Comparison of ENCODE assay signal across 1 cellular context in genomic region chr17:80219013-80219776, GRCh38.
TF ChIP-seq lines count a peak whose summit lies in the region.

No MANE protein-coding gene starts in this region.

TF ChIP-seq in GM12878, 131 proteins besides CTCF, POLR2A, EP300 and RAD21 (continues in another document):
- TF ChIP-seq, protein P1, sequence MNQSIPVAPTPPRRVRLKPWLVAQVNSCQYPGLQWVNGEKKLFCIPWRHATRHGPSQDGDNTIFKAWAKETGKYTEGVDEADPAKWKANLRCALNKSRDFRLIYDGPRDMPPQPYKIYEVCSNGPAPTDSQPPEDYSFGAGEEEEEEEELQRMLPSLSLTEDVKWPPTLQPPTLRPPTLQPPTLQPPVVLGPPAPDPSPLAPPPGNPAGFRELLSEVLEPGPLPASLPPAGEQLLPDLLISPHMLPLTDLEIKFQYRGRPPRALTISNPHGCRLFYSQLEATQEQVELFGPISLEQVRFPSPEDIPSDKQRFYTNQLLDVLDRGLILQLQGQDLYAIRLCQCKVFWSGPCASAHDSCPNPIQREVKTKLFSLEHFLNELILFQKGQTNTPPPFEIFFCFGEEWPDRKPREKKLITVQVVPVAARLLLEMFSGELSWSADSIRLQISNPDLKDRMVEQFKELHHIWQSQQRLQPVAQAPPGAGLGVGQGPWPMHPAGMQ (IDR thresholded peaks at IDR 0.05; ENCODE audit: borderline replicate concordance): no peak
- TF ChIP-seq, protein P2, sequence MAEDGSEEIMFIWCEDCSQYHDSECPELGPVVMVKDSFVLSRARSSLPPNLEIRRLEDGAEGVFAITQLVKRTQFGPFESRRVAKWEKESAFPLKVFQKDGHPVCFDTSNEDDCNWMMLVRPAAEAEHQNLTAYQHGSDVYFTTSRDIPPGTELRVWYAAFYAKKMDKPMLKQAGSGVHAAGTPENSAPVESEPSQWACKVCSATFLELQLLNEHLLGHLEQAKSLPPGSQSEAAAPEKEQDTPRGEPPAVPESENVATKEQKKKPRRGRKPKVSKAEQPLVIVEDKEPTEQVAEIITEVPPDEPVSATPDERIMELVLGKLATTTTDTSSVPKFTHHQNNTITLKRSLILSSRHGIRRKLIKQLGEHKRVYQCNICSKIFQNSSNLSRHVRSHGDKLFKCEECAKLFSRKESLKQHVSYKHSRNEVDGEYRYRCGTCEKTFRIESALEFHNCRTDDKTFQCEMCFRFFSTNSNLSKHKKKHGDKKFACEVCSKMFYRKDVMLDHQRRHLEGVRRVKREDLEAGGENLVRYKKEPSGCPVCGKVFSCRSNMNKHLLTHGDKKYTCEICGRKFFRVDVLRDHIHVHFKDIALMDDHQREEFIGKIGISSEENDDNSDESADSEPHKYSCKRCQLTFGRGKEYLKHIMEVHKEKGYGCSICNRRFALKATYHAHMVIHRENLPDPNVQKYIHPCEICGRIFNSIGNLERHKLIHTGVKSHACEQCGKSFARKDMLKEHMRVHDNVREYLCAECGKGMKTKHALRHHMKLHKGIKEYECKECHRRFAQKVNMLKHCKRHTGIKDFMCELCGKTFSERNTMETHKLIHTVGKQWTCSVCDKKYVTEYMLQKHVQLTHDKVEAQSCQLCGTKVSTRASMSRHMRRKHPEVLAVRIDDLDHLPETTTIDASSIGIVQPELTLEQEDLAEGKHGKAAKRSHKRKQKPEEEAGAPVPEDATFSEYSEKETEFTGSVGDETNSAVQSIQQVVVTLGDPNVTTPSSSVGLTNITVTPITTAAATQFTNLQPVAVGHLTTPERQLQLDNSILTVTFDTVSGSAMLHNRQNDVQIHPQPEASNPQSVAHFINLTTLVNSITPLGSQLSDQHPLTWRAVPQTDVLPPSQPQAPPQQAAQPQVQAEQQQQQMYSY (CRISPR knock-in tag; IDR thresholded peaks at IDR 0.05): no peak
- TF ChIP-seq SIN3A (IDR thresholded peaks at IDR 0.05; ENCODE audit: low read depth, low read length) (no peak), CHD1 (IDR thresholded peaks at IDR 0.05; ENCODE audit: low read depth, low read length) (no peak), FOXM1 (IDR thresholded peaks at IDR 0.05; ENCODE audit: low read depth, low read length) (no peak), ASH2L (IDR thresholded peaks at IDR 0.05; ENCODE audit: borderline replicate concordance, low read depth) (no peak), IKZF2 (IDR thresholded peaks at IDR 0.05) (peak; percentile 56 to 71; a peak in 2 of 4 replicates), FOS (IDR thresholded peaks at IDR 0.05; ENCODE audit: borderline replicate concordance, extremely low read depth, insufficient read length) (no peak), RUNX3 (IDR thresholded peaks at IDR 0.05; ENCODE audit: low read length) (peak; percentile 96), ETV6 (conservative IDR thresholded peaks at IDR 0.05 in 1 of 2, IDR thresholded peaks at IDR 0.05 in 1 of 2; ENCODE audit: borderline replicate concordance in 1 of 2, low read depth in 1 of 2) (peak in 1 of 2 experiments; percentile 24; a peak in 1 of 4 replicates), NR2F1 (conservative IDR thresholded peaks at IDR 0.05) (peak; percentile 30), USF1 (IDR thresholded peaks at IDR 0.05; ENCODE audit: borderline replicate concordance, extremely low read length, insufficient read depth, low read depth, low read length) (no peak), EZH2 (IDR thresholded peaks at IDR 0.05; ENCODE audit: borderline replicate concordance, control insufficient read depth, low read depth, low read length) (no peak), KDM1A (IDR thresholded peaks at IDR 0.05; ENCODE audit: borderline replicate concordance) (no peak), PBX3 (IDR thresholded peaks at IDR 0.05; ENCODE audit: insufficient replicate concordance, low read depth, low read length) (no peak), NBN (IDR thresholded peaks at IDR 0.05) (peak; percentile 69; the same call in 1 of the 2 replicates), RELB (IDR thresholded peaks at IDR 0.05; ENCODE audit: low read depth) (peak; percentile 75), PML (IDR thresholded peaks at IDR 0.05; ENCODE audit: low read length) (no peak), NKRF (conservative IDR thresholded peaks at IDR 0.05) (no peak), YY1 (IDR thresholded peaks at IDR 0.05; ENCODE audit: low read depth, low read length) (no peak), MLLT1 (IDR thresholded peaks at IDR 0.05) (0 out of 2 replicates have a peak, but pooled peaks have one; percentile 53), ZSCAN29 (IDR thresholded peaks at IDR 0.05) (no peak), LARP7 (IDR thresholded peaks at IDR 0.05) (no peak), BHLHE40 (IDR thresholded peaks at IDR 0.05; ENCODE audit: borderline replicate concordance in 1 of 2, low read depth in 2 of 2, low read length in 1 of 2) (peak; percentile 95 to 96), RBBP5 (conservative IDR thresholded peaks at IDR 0.05) (no peak), TCF12 (IDR thresholded peaks at IDR 0.05; ENCODE audit: low read depth, low read length) (no peak), NR2C1 (IDR thresholded peaks at IDR 0.05) (no peak), ZNF687 (IDR thresholded peaks at IDR 0.05) (peak; percentile 83), MEF2B (IDR thresholded peaks at IDR 0.05; ENCODE audit: partially characterized antibody, poor library complexity, severe bottlenecking) (no peak), JUNB (IDR thresholded peaks at IDR 0.05) (0 out of 2 replicates have a peak, but pooled peaks have one; percentile 18), CREB1 (IDR thresholded peaks at IDR 0.05; ENCODE audit: low read depth) (0 out of 2 replicates have a peak, but pooled peaks have one; percentile 34)
- TF ChIP-seq, protein P3, sequence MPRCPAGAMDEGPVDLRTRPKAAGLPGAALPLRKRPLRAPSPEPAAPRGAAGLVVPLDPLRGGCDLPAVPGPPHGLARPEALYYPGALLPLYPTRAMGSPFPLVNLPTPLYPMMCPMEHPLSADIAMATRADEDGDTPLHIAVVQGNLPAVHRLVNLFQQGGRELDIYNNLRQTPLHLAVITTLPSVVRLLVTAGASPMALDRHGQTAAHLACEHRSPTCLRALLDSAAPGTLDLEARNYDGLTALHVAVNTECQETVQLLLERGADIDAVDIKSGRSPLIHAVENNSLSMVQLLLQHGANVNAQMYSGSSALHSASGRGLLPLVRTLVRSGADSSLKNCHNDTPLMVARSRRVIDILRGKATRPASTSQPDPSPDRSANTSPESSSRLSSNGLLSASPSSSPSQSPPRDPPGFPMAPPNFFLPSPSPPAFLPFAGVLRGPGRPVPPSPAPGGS (IDR thresholded peaks at IDR 0.05; ENCODE audit: borderline replicate concordance, insufficient read depth, low read depth, low read length, poor library complexity, severe bottlenecking): peak; percentile 10
- TF ChIP-seq, protein P4, sequence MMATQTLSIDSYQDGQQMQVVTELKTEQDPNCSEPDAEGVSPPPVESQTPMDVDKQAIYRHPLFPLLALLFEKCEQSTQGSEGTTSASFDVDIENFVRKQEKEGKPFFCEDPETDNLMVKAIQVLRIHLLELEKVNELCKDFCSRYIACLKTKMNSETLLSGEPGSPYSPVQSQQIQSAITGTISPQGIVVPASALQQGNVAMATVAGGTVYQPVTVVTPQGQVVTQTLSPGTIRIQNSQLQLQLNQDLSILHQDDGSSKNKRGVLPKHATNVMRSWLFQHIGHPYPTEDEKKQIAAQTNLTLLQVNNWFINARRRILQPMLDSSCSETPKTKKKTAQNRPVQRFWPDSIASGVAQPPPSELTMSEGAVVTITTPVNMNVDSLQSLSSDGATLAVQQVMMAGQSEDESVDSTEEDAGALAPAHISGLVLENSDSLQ (IDR thresholded peaks at IDR 0.05): peak; percentile 71
- TF ChIP-seq, protein P5, sequence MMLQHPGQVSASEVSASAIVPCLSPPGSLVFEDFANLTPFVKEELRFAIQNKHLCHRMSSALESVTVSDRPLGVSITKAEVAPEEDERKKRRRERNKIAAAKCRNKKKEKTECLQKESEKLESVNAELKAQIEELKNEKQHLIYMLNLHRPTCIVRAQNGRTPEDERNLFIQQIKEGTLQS (IDR thresholded peaks at IDR 0.05; ENCODE audit: borderline replicate concordance, extremely low read depth, low read depth, low read length): no peak
